Comparison of ENCODE assay signal across 10 cellular contexts in genomic region chr2:95026471-95027368, GRCh38. TPM values are rescaled to one million over a fixed set of nuclear protein-coding genes. Genes with fewer than 3 reads are reported as not detected.
DNase-seq lines count a peak whose midpoint lies in the region; ATAC-seq, FAIRE-seq and TF ChIP-seq lines count a peak whose summit lies in the region.
"Had no signal": no experiment of that assay in that cellular context is flagged by ENCODE, and none has a peak within 500 bp of the region (broad histone marks: within the 10 kb centered on the region; RNA-seq: fewer than 3 reads in every experiment).

No MANE protein-coding gene starts in this region.

- no peak for FAIRE-seq in D721Med (lab: Jason Lieb, UNC)

- H3K27ac ChIP-seq in cardiac muscle cell (no peak overlapping the region), angular gyrus (ENCODE audit: low read depth, low read length) (peak overlapping the region; percentile 92), urinary bladder (ENCODE audit: low read depth) (no peak overlapping the region), A673 (ENCODE audit: low read depth, low read length, poor library complexity, severe bottlenecking) (no peak overlapping the region)
- H3K27ac ChIP-seq: BLaER1, VCaP had no signal

- H3K27me3 ChIP-seq in cardiac muscle cell (peaks cover 92% of the 10 kb centered on the region), A673 (replicated peaks; ENCODE audit: insufficient read depth, low read depth, low read length, poor library complexity) (peaks cover 91% of the 10 kb centered on the region)

- no TSS peak for BruUV-seq in A673 (replicated peaks; lab: Mats Ljungman, UMichigan)

- POLR2A ChIA-PET in A673 (lab: Charles Lee; ENCODE audit: low non-redundant PET): no interaction called here

- H3K27me3 Mint-ChIP-seq in memory B cell: peaks cover 14% of the 10 kb centered on the region

- no peak for ATAC-seq in Right ventricle myocardium superior (ENCODE audit: poor library complexity)
- no peak for ATAC-seq in memory B cell (ENCODE audit: low read depth)
- no peak for ATAC-seq in GM21381 (IDR thresholded peaks at IDR 0.05; ENCODE audit: unreplicated experiment)

- H3K36me3 ChIP-seq in cardiac muscle cell: no peaks in the 10 kb centered on the region
- no peaks in the 10 kb centered on the region for H3K36me3 ChIP-seq in urinary bladder (ENCODE audit: insufficient read depth)
- H3K36me3 ChIP-seq in A673 (ENCODE audit: insufficient read depth, low read length, poor library complexity, severe bottlenecking): no peaks in the 10 kb centered on the region
- H3K36me3 ChIP-seq: BLaER1 had no signal

- no peak overlapping the region for H3K27ac Mint-ChIP-seq in memory B cell

- peak overlapping the region; percentile 36 for H3K4me3 Mint-ChIP-seq in memory B cell

- H3K4me1 ChIP-seq in cardiac muscle cell (ENCODE audit: low read depth): peaks cover 10% of the 10 kb centered on the region
- no peaks in the 10 kb centered on the region for H3K4me1 ChIP-seq in urinary bladder (ENCODE audit: insufficient read depth)
- H3K4me1 ChIP-seq in A673 (ENCODE audit: insufficient read depth, low read length, poor library complexity, severe bottlenecking): peaks cover 6% of the 10 kb centered on the region

- H3K4me1 Mint-ChIP-seq in memory B cell: peaks cover 7% of the 10 kb centered on the region

- WGBS in urinary bladder: 11% methylated on average over 47 of the region's 47 CpGs

- TF ChIP-seq CTCF in cardiac muscle cell (IDR thresholded peaks at IDR 0.05; ENCODE audit: low read depth, low read length) (no peak), D721Med (IDR thresholded peaks at IDR 0.05; ENCODE audit: insufficient read depth, missing control alignments) (no peak), A673 (conservative IDR thresholded peaks at IDR 0.05; ENCODE audit: low read depth, low read length) (no peak)

- H3K9me3 ChIP-seq in cardiac muscle cell (ENCODE audit: low read depth): no peaks in the 10 kb centered on the region
- H3K9me3 ChIP-seq in A673 (ENCODE audit: low read depth, low read length, poor library complexity, severe bottlenecking): no peaks in the 10 kb centered on the region
- H3K9me3 ChIP-seq: BLaER1 had no signal

- H3K4me3 ChIP-seq in cardiac muscle cell: peak overlapping the region; percentile 38
- H3K4me3 ChIP-seq in urinary bladder (ENCODE audit: low read depth, low read length): peak overlapping the region; percentile 17
- H3K4me3 ChIP-seq in A673 (ENCODE audit: low read depth, low read length, poor library complexity, severe bottlenecking): no peak overlapping the region

- CTCF ChIA-PET in A673 (lab: Charles Lee): no interaction called here

- intact Hi-C loops in Right ventricle myocardium superior (cut with DNase I) (no loop called here), A673 (cut with micrococcal nuclease; ENCODE audit: unreplicated experiment) (loop anchor here (10.0 kb wide), 1 partner anchor 88 kb away; no protein-coding TSS in a partner anchor)

- no peaks in the 10 kb centered on the region for H3K36me3 Mint-ChIP-seq in memory B cell

- no peaks in the 10 kb centered on the region for H3K9me3 Mint-ChIP-seq in memory B cell

- DNase-seq in cardiac muscle cell (ENCODE audit: low read depth in 1 of 2, low spot score in 1 of 2) (no peak), Right ventricle myocardium superior (no peak), memory B cell (ENCODE audit: low spot score in 2 of 2) (no peak), D721Med (ENCODE audit: insufficient read length, low spot score) (no peak), A673 (ENCODE audit: low spot score) (no peak)

RNA-seq across cellular contexts. Expression of gene MAL, which starts 1.2 kb away (rescaled TPM):
- total RNA-seq in cardiac muscle cell (0.49 TPM in 1 of 2 replicates, not detected in the other), Right ventricle myocardium superior (5.5 TPM), urinary bladder (3.6 TPM), A673 (2021) (not detected in 2 replicates)
- polyA plus RNA-seq in cardiac muscle cell (not detected in 2 replicates), urinary bladder (13.3 TPM)
